2 cellular contexts compared by ENCODE assay signal in the genomic region with DNA sequence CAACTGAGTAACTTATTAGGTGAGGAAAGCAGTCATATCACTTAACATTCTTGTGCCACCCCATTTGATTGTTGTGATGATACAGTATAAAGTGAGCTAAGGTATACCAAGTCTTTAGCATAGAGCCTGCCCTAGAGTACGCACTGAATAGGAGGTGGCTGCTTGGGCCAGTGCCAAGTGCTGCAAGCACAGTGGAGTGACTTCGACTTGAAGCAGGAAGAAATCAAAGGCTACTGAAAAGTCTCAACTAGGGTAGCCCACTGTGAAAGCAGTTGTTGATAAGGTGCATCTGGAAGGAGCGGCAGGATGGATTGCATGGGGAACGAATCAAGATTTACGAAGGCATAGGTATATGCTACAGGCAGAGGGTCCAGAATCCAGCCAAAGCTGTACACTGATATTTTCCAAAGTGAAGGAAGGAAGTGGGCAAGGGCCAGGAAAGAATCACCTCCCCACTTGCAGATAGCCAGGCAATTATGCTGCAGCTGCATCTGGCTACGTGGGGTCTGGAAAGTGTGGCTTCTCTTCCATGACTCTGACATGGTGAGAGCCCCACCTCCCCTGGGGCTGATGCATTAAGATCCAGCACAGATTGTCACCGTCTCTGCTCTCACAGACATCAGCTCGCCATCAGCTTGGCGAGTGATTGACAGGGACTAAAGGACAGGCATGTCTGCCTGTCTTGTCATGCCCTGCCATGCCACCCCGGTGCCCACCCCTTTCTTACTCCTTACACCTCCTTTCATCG.
A peak's percentile ranks its signal among the peaks of the same experiment; 100 is the strongest.
TF ChIP-seq lines count a peak whose summit lies in the region.

No MANE protein-coding gene starts in this region.

TF ChIP-seq in HEK293T, 16 proteins besides CTCF, POLR2A, EP300 and RAD21:
- TF ChIP-seq, protein P1, sequence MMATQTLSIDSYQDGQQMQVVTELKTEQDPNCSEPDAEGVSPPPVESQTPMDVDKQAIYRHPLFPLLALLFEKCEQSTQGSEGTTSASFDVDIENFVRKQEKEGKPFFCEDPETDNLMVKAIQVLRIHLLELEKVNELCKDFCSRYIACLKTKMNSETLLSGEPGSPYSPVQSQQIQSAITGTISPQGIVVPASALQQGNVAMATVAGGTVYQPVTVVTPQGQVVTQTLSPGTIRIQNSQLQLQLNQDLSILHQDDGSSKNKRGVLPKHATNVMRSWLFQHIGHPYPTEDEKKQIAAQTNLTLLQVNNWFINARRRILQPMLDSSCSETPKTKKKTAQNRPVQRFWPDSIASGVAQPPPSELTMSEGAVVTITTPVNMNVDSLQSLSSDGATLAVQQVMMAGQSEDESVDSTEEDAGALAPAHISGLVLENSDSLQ (IDR thresholded peaks at IDR 0.05): peak; percentile 24; the same call in 1 of the 2 replicates
- TF ChIP-seq HDGF (IDR thresholded peaks at IDR 0.05; ENCODE audit: borderline replicate concordance) (no peak), ELF4 (IDR thresholded peaks at IDR 0.05) (no peak)

TF ChIP-seq in H1, 55 proteins besides CTCF, POLR2A, EP300 and RAD21:
- no peak for TF ChIP-seq RFX5 (IDR thresholded peaks at IDR 0.05; ENCODE audit: borderline replicate concordance, low read depth, low read length)
- TF ChIP-seq FOSL1 (IDR thresholded peaks at IDR 0.05; ENCODE audit: insufficient read depth, low read depth, low read length): no peak
- no peak for TF ChIP-seq JUND (IDR thresholded peaks at IDR 0.05; ENCODE audit: low read length)
- no peak for TF ChIP-seq TBP (IDR thresholded peaks at IDR 0.05; ENCODE audit: low read depth, low read length)
- TF ChIP-seq NRF1 (IDR thresholded peaks at IDR 0.05; ENCODE audit: low read depth, low read length): no peak
- no peak for TF ChIP-seq BRCA1 (IDR thresholded peaks at IDR 0.05; ENCODE audit: low read depth, low read length)
- TF ChIP-seq CREB1 (IDR thresholded peaks at IDR 0.05): no peak
- no peak for TF ChIP-seq SIRT6 (IDR thresholded peaks at IDR 0.05; ENCODE audit: low read length)
- TF ChIP-seq ASH2L (IDR thresholded peaks at IDR 0.05; ENCODE audit: low read length): no peak
- no peak for TF ChIP-seq BACH1 (IDR thresholded peaks at IDR 0.05; ENCODE audit: low read length)
- TF ChIP-seq YY1 (IDR thresholded peaks at IDR 0.05; ENCODE audit: low read depth, low read length): no peak
- TF ChIP-seq SP4 (IDR thresholded peaks at IDR 0.05; ENCODE audit: low read length): no peak
- no peak for TF ChIP-seq RBBP5 (IDR thresholded peaks at IDR 0.05; ENCODE audit: borderline replicate concordance, low read depth, low read length)
- no peak for TF ChIP-seq CHD2 (IDR thresholded peaks at IDR 0.05; ENCODE audit: low read length)
- no peak for TF ChIP-seq HDAC6 (IDR thresholded peaks at IDR 0.05; ENCODE audit: low read depth, low read length)
- TF ChIP-seq E2F6 (IDR thresholded peaks at IDR 0.05): no peak
